1 cellular context compared by ENCODE assay signal in the genomic region with DNA sequence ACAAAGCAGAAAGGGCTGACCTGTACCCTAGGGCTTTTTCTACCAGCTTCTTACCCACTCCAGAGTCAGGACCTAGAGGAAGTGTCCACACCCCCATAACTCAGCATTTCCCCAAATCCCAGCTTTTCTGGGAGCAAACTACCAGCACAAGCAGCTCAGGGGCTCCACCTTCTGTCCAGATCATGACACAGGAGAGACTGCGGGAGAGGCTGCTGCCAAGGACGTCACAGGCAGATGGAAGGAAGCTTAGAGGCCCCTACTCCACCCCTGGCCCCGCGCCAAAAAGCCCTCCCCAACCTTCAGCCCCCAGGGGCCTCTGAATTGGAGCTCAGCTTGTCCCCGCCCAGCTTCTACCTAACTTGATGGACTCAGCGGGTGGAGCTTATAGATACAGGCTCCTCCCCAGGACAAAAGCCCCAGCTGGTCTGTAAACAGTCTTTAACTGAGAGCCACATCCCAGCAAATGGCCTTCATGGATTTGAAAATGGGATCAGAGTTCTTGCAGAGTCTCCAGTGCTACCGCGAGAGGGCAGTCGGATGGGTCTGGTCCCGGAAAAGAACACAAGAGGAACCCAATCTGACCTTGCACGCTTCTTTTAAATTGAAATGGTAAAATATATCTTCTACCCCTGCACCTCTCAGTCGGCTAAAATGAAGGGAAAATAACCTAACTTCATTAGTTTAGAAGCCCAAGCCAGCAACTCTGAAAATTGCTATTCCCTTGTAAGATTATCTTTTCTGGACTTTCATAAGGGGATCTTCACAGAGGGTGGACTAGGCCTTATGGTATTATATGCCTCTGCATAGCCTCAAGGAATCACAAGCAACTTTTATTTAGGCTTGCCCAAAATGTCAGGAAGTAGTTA.
A peak's percentile ranks its signal among the peaks of the same experiment; 100 is the strongest.
TF ChIP-seq lines count a peak whose summit lies in the region.

No MANE protein-coding gene starts in this region.

TF ChIP-seq in K562, 482 proteins besides CTCF, POLR2A, EP300 and RAD21 (continued from another document and continues in another):
- 0 out of 2 replicates have a peak, but pooled peaks have one; percentile 8 for TF ChIP-seq CHCHD3 (CRISPR knock-in tag; IDR thresholded peaks at IDR 0.05)
- no peak for TF ChIP-seq MCM7 (IDR thresholded peaks at IDR 0.05)
- TF ChIP-seq ATF7 (IDR thresholded peaks at IDR 0.05), result peak; percentile 95
- TF ChIP-seq NONO (IDR thresholded peaks at IDR 0.05; ENCODE audit: low read depth in 2 of 2, low read length in 1 of 2), result no peak
- TF ChIP-seq JUND (IDR thresholded peaks at IDR 0.05; ENCODE audit: borderline replicate concordance, low read depth, low read length), result peak; percentile 73
- peak; percentile 69; the same call in 1 of the 3 replicates for TF ChIP-seq JUND (tag; IDR thresholded peaks at IDR 0.05; ENCODE audit: borderline replicate concordance, low read depth, low read length)
- peak; percentile 55; the same call in 1 of the 2 replicates for TF ChIP-seq ESRRA (IDR thresholded peaks at IDR 0.05; ENCODE audit: borderline replicate concordance, low read depth)
- no peak for TF ChIP-seq HEY1 (CRISPR knock-in tag; IDR thresholded peaks at IDR 0.05; ENCODE audit: borderline replicate concordance)
- TF ChIP-seq CHD2 (IDR thresholded peaks at IDR 0.05; ENCODE audit: low read depth, low read length), result peak; percentile 82
- TF ChIP-seq ZNF76 (CRISPR knock-in tag; IDR thresholded peaks at IDR 0.05; ENCODE audit: borderline replicate concordance), result no peak
- TF ChIP-seq MTF1 (CRISPR knock-in tag; IDR thresholded peaks at IDR 0.05; ENCODE audit: borderline replicate concordance), result 0 out of 2 replicates have a peak, but pooled peaks have one; percentile 52
- TF ChIP-seq, protein P1, sequence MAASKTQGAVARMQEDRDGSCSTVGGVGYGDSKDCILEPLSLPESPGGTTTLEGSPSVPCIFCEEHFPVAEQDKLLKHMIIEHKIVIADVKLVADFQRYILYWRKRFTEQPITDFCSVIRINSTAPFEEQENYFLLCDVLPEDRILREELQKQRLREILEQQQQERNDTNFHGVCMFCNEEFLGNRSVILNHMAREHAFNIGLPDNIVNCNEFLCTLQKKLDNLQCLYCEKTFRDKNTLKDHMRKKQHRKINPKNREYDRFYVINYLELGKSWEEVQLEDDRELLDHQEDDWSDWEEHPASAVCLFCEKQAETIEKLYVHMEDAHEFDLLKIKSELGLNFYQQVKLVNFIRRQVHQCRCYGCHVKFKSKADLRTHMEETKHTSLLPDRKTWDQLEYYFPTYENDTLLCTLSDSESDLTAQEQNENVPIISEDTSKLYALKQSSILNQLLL (CRISPR knock-in tag; IDR thresholded peaks at IDR 0.05; ENCODE audit: borderline replicate concordance), result no peak
- peak; percentile 60 to 81; a peak in 2 of 4 replicates for TF ChIP-seq SRF (CRISPR knock-in tag; IDR thresholded peaks at IDR 0.05)
- TF ChIP-seq SNRNP70 (optimal IDR thresholded peaks at IDR 0.05; ENCODE audit: low read depth, low read length), result no peak
- TF ChIP-seq RNF2 (IDR thresholded peaks at IDR 0.05), result peak; percentile 61; the same call in 1 of the 2 replicates
- no peak for TF ChIP-seq NCOA6 (IDR thresholded peaks at IDR 0.05)
- no peak for TF ChIP-seq ZNF444 (CRISPR knock-in tag; IDR thresholded peaks at IDR 0.05)
- TF ChIP-seq SIN3B (IDR thresholded peaks at IDR 0.05; ENCODE audit: low read depth), result no peak
- no peak for TF ChIP-seq CBFB (CRISPR knock-in tag; IDR thresholded peaks at IDR 0.05)
- TF ChIP-seq NBN (IDR thresholded peaks at IDR 0.05; ENCODE audit: low read depth), result peak; percentile 54
- no peak; the same call in 1 of the 2 replicates for TF ChIP-seq MBD2 (IDR thresholded peaks at IDR 0.05; ENCODE audit: borderline replicate concordance, low read depth)
- no peak for TF ChIP-seq ZNF583 (CRISPR knock-in tag; IDR thresholded peaks at IDR 0.05)
- peak; percentile 71 for TF ChIP-seq GABPA (tag; conservative IDR thresholded peaks at IDR 0.05; ENCODE audit: low read depth)
- TF ChIP-seq TRIM24 (IDR thresholded peaks at IDR 0.05), result 0 out of 4 replicates have a peak, but pooled peaks of 1 of the 2 experiments have one; percentile 5
- TF ChIP-seq, protein P2, sequence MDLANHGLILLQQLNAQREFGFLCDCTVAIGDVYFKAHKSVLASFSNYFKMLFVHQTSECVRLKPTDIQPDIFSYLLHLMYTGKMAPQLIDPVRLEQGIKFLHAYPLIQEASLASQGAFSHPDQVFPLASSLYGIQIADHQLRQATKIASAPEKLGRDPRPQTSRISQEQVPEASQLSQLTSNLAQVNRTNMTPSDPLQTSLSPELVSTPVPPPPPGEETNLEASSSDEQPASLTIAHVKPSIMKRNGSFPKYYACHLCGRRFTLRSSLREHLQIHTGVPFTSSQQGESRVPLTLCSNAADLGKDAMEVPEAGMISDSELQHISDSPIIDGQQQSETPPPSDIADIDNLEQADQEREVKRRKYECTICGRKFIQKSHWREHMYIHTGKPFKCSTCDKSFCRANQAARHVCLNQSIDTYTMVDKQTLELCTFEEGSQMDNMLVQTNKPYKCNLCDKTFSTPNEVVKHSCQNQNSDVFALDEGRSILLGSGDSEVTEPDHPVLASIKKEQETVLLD (IDR thresholded peaks at IDR 0.05), result no peak
- no peak for TF ChIP-seq PTBP1 (IDR thresholded peaks at IDR 0.05; ENCODE audit: low read depth, low read length)
- TF ChIP-seq ELF4 (CRISPR knock-in tag; IDR thresholded peaks at IDR 0.05), result no peak
- TF ChIP-seq PYGO2 (tag; IDR thresholded peaks at IDR 0.05), result no peak
- no peak; the same call in 1 of the 2 replicates for TF ChIP-seq RAD51 (IDR thresholded peaks at IDR 0.05; ENCODE audit: borderline replicate concordance, low read depth)
- TF ChIP-seq, protein P3, sequence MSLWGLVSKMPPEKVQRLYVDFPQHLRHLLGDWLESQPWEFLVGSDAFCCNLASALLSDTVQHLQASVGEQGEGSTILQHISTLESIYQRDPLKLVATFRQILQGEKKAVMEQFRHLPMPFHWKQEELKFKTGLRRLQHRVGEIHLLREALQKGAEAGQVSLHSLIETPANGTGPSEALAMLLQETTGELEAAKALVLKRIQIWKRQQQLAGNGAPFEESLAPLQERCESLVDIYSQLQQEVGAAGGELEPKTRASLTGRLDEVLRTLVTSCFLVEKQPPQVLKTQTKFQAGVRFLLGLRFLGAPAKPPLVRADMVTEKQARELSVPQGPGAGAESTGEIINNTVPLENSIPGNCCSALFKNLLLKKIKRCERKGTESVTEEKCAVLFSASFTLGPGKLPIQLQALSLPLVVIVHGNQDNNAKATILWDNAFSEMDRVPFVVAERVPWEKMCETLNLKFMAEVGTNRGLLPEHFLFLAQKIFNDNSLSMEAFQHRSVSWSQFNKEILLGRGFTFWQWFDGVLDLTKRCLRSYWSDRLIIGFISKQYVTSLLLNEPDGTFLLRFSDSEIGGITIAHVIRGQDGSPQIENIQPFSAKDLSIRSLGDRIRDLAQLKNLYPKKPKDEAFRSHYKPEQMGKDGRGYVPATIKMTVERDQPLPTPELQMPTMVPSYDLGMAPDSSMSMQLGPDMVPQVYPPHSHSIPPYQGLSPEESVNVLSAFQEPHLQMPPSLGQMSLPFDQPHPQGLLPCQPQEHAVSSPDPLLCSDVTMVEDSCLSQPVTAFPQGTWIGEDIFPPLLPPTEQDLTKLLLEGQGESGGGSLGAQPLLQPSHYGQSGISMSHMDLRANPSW (CRISPR knock-in tag; IDR thresholded peaks at IDR 0.05), result 0 out of 2 replicates have a peak, but pooled peaks have one; percentile 71
- TF ChIP-seq, protein P4, sequence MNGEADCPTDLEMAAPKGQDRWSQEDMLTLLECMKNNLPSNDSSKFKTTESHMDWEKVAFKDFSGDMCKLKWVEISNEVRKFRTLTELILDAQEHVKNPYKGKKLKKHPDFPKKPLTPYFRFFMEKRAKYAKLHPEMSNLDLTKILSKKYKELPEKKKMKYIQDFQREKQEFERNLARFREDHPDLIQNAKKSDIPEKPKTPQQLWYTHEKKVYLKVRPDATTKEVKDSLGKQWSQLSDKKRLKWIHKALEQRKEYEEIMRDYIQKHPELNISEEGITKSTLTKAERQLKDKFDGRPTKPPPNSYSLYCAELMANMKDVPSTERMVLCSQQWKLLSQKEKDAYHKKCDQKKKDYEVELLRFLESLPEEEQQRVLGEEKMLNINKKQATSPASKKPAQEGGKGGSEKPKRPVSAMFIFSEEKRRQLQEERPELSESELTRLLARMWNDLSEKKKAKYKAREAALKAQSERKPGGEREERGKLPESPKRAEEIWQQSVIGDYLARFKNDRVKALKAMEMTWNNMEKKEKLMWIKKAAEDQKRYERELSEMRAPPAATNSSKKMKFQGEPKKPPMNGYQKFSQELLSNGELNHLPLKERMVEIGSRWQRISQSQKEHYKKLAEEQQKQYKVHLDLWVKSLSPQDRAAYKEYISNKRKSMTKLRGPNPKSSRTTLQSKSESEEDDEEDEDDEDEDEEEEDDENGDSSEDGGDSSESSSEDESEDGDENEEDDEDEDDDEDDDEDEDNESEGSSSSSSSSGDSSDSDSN (IDR thresholded peaks at IDR 0.05; ENCODE audit: borderline replicate concordance in 1 of 2, low read depth in 2 of 2, low read length in 2 of 2), result 0 out of 4 replicates have a peak, but pooled peaks of 1 of the 2 experiments have one; percentile 41
- TF ChIP-seq, protein P5, sequence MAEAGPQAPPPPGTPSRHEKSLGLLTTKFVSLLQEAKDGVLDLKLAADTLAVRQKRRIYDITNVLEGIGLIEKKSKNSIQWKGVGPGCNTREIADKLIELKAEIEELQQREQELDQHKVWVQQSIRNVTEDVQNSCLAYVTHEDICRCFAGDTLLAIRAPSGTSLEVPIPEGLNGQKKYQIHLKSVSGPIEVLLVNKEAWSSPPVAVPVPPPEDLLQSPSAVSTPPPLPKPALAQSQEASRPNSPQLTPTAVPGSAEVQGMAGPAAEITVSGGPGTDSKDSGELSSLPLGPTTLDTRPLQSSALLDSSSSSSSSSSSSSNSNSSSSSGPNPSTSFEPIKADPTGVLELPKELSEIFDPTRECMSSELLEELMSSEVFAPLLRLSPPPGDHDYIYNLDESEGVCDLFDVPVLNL (CRISPR knock-in tag; IDR thresholded peaks at IDR 0.05; ENCODE audit: low read depth), result no peak
- no peak for TF ChIP-seq FOS (IDR thresholded peaks at IDR 0.05; ENCODE audit: extremely low read depth, insufficient read length)
- no peak for TF ChIP-seq CCAR2 (IDR thresholded peaks at IDR 0.05; ENCODE audit: low read depth, low read length)
- TF ChIP-seq TBP (optimal IDR thresholded peaks at IDR 0.05; ENCODE audit: low read depth, low read length), result peak; percentile 28
- TF ChIP-seq CBX1 (IDR thresholded peaks at IDR 0.05; ENCODE audit: low read depth), result peak; percentile 84
- peak; percentile 48 for TF ChIP-seq TAF1 (IDR thresholded peaks at IDR 0.05; ENCODE audit: control insufficient read depth, extremely low read depth, insufficient read depth, low read length, severe bottlenecking)
- TF ChIP-seq, protein P6, sequence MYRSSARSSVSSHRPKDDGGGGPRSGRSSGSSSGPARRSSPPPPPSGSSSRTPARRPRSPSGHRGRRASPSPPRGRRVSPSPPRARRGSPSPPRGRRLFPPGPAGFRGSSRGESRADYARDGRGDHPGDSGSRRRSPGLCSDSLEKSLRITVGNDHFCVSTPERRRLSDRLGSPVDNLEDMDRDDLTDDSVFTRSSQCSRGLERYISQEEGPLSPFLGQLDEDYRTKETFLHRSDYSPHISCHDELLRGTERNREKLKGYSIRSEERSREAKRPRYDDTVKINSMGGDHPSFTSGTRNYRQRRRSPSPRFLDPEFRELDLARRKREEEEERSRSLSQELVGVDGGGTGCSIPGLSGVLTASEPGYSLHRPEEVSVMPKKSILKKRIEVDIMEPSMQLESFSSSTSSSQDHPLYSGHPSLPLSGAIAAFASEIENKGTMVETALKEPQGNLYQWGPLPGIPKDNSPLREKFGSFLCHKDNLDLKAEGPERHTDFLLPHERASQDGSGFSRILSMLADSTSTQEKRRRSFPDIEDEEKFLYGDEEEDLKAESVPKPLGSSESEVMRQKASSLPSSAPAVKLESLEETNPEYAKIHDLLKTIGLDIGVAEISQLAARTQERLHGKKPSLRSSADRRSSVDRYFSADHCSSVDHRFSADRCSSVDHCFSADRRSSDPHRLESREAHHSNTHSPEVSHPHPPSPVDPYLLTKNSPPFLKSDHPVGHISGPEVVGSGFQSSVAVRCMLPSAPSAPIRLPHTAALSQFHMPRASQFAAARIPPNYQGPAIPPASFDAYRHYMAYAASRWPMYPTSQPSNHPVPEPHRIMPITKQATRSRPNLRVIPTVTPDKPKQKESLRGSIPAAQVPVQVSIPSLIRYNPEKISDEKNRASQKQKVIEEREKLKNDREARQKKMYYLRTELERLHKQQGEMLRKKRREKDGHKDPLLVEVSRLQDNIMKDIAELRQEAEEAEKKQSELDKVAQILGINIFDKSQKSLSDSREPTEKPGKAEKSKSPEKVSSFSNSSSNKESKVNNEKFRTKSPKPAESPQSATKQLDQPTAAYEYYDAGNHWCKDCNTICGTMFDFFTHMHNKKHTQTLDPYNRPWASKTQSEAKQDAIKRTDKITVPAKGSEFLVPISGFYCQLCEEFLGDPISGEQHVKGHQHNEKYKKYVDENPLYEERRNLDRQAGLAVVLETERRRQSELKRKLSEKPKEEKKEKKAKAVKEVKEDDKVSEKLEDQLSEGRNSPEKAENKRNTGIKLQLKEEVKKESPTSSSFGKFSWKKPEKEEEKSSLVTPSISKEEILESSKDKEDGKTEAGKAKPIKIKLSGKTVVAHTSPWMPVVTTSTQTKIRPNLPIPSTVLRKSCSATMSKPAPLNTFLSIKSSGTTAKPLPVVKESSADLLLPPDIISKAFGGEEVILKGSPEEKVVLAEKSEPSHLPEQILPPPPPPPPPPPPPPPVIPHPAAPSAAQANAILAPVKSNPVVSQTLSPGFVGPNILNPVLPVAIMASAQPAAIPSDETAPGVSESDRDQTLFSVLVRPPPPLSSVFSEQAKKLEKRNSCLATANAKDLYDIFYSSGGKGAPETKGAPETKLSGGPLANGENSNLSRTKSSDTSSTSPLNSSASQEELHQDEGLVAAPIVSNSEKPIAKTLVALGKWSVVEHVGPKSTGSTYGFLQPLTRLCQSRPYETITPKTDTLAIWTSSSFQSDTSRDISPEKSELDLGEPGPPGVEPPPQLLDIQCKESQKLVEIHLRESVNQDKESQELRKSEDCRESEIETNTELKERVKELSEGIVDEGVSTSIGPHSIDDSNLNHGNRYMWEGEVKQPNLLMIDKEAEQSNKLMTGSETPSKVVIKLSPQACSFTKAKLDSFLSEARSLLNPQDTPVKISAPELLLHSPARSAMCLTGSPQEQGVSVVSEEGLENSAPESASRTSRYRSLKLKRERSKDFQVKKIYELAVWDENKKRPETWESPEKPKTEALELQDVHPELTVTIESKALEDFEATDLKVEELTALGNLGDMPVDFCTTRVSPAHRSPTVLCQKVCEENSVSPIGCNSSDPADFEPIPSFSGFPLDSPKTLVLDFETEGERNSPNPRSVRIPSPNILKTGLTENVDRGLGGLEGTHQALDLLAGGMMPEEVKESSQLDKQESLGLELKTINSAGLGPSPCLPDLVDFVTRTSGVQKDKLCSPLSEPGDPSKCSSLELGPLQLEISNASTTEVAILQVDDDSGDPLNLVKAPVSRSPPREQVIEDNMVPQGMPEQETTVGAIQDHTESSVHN (IDR thresholded peaks at IDR 0.05; ENCODE audit: borderline replicate concordance in 1 of 2, low read depth in 1 of 2), result 0 out of 4 replicates have a peak, but pooled peaks of 1 of the 2 experiments have one; percentile 18
- TF ChIP-seq, protein P7, sequence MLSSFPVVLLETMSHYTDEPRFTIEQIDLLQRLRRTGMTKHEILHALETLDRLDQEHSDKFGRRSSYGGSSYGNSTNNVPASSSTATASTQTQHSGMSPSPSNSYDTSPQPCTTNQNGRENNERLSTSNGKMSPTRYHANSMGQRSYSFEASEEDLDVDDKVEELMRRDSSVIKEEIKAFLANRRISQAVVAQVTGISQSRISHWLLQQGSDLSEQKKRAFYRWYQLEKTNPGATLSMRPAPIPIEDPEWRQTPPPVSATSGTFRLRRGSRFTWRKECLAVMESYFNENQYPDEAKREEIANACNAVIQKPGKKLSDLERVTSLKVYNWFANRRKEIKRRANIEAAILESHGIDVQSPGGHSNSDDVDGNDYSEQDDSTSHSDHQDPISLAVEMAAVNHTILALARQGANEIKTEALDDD (IDR thresholded peaks at IDR 0.05), result peak; percentile 42; the same call in 1 of the 2 replicates
- TF ChIP-seq FOXA1 (IDR thresholded peaks at IDR 0.05; ENCODE audit: borderline replicate concordance), result no peak
- no peak for TF ChIP-seq WHSC1 (IDR thresholded peaks at IDR 0.05; ENCODE audit: low read length)
